ENCODE assay signal across 1 cellular context in the genomic region with DNA sequence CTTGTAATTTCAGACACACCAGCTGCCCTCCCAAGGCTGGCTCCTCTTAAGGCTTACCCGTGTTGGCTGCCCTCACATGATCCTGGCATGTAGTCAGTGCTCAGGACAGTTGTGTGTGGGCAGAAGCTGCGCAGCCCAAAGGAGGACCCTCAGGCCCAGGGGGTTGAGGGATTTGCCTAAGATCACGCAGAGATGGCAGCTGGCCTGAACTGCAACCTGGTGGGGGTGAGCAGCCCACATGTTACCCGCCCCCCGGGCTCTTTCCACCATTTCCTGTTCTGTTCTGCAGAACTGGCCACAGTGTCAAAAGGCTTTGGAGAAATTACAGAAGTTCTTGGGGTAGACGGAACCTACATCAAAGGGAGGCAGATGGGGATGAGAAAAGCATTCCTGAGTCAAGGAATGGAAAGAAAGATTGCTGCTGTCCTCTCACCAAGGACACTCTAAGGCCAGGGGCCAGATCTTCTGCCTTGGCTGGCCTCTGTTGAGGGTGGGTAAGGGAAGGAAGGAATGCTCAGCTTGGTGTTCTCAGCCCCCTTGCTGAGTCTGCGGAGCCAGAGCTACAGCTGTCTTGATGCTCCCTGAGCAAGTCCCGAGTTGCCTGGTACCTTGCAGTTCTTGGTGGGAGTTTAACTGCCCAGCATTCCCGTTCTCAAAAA.
TF ChIP-seq lines count a peak whose summit lies in the region.

No MANE protein-coding gene starts in this region.

TF ChIP-seq in H1, 55 proteins besides CTCF, POLR2A, EP300 and RAD21:
- TF ChIP-seq POLR2AphosphoS5 (IDR thresholded peaks at IDR 0.05; ENCODE audit: low read depth, low read length) (no peak), CBX5 (IDR thresholded peaks at IDR 0.05; ENCODE audit: low read depth, low read length) (no peak), RXRA (IDR thresholded peaks at IDR 0.05; ENCODE audit: insufficient read depth, low read depth, low read length) (no peak), SIRT6 (IDR thresholded peaks at IDR 0.05; ENCODE audit: low read length) (no peak), SP2 (IDR thresholded peaks at IDR 0.05; ENCODE audit: low read length) (no peak), CTBP2 (IDR thresholded peaks at IDR 0.05; ENCODE audit: borderline replicate concordance, insufficient read depth, insufficient read length, low read length) (no peak), NRF1 (IDR thresholded peaks at IDR 0.05; ENCODE audit: low read depth, low read length) (no peak), BCL11A (IDR thresholded peaks at IDR 0.05; ENCODE audit: low read depth in 2 of 2, low read length in 2 of 2) (no peak), SP1 (IDR thresholded peaks at IDR 0.05; ENCODE audit: low read depth, low read length) (no peak), BRCA1 (IDR thresholded peaks at IDR 0.05; ENCODE audit: low read depth, low read length) (no peak), SP4 (IDR thresholded peaks at IDR 0.05; ENCODE audit: low read length) (no peak), CBX8 (IDR thresholded peaks at IDR 0.05; ENCODE audit: borderline replicate concordance, low read depth, low read length) (no peak), RNF2 (IDR thresholded peaks at IDR 0.05; ENCODE audit: borderline replicate concordance, low read depth, low read length, missing control alignments, poor library complexity, severe bottlenecking) (no peak), ZNF274 (IDR thresholded peaks at IDR 0.05; ENCODE audit: borderline replicate concordance, extremely low read depth, low read length) (no peak), RFX5 (IDR thresholded peaks at IDR 0.05; ENCODE audit: borderline replicate concordance, low read depth, low read length) (no peak), TAF7 (optimal IDR thresholded peaks at IDR 0.05; ENCODE audit: borderline replicate concordance, low read depth, low read length) (no peak), FOSL1 (IDR thresholded peaks at IDR 0.05; ENCODE audit: insufficient read depth, low read depth, low read length) (no peak), SRF (IDR thresholded peaks at IDR 0.05; ENCODE audit: low read depth, low read length) (no peak)
- TF ChIP-seq, protein P1, sequence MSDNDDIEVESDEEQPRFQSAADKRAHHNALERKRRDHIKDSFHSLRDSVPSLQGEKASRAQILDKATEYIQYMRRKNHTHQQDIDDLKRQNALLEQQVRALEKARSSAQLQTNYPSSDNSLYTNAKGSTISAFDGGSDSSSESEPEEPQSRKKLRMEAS (IDR thresholded peaks at IDR 0.05): no peak
